In the genomic region with DNA sequence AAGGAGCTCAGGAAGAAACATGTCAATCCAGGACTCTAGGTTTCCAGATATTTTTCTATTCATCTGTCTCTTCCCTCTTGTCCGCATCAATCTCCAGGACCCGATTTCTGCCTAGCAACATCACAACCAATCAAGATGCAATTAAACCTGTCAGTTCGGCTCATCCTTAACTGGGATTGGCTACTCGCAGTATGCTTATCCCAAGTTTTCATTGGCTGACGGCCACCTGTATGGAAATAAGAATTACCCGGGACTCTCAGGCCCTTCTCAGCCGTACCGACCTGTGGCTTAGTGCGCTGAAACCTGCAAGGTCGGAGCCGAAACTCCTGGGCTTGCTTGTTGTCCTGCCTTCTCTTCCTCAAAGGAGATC, we compare ENCODE assay signal across 8 cellular contexts. TPM values are rescaled to one million over a fixed set of nuclear protein-coding genes. Genes with fewer than 3 reads are reported as not detected.
DNase-seq lines count a peak whose midpoint lies in the region; ATAC-seq and TF ChIP-seq lines count a peak whose summit lies in the region.

No MANE protein-coding gene starts in this region.

- H3K4me1 Mint-ChIP-seq in activated T-cell treated with anti-CD3 and anti-CD28 coated beads, Interleukin-2, amount 50 U/mL, for 24 hours (ENCODE audit: low read depth): peaks cover 27% of the 10 kb centered on the region
- H3K4me1 Mint-ChIP-seq in activated T-helper 17 cell treated with anti-CD3 and anti-CD28 coated beads, Interleukin-2, amount 50 U/mL, for 72 hours: peaks cover 16% of the 10 kb centered on the region
- peaks cover 23% of the 10 kb centered on the region for H3K4me1 Mint-ChIP-seq in neural crest cell

- H3K9me3 Mint-ChIP-seq in activated T-cell treated with anti-CD3 and anti-CD28 coated beads, Interleukin-2, amount 50 U/mL, for 24 hours: peaks cover 2% of the 10 kb centered on the region
- no peaks in the 10 kb centered on the region for H3K9me3 Mint-ChIP-seq in activated T-helper 17 cell treated with anti-CD3 and anti-CD28 coated beads, Interleukin-2, amount 50 U/mL, for 72 hours
- peaks cover 2% of the 10 kb centered on the region for H3K9me3 Mint-ChIP-seq in neural crest cell

- H3K36me3 Mint-ChIP-seq in activated T-cell treated with anti-CD3 and anti-CD28 coated beads, Interleukin-2, amount 50 U/mL, for 24 hours (ENCODE audit: low read depth): no peaks in the 10 kb centered on the region
- peaks cover 5% of the 10 kb centered on the region for H3K36me3 Mint-ChIP-seq in activated T-helper 17 cell treated with anti-CD3 and anti-CD28 coated beads, Interleukin-2, amount 50 U/mL, for 72 hours (ENCODE audit: low read depth)
- no peaks in the 10 kb centered on the region for H3K36me3 Mint-ChIP-seq in neural crest cell (ENCODE audit: low read depth)

- no peak for TF ChIP-seq CTCF in neural crest cell (conservative IDR thresholded peaks at IDR 0.05)

- ATAC-seq in activated T-helper 17 cell treated with anti-CD3 and anti-CD28 coated beads, Interleukin-2, amount 50 U/mL, for 72 hours (replicated peaks): peak; percentile 69
- ATAC-seq in GM18517 (IDR thresholded peaks at IDR 0.05; ENCODE audit: unreplicated experiment) (no peak), HG03039 (IDR thresholded peaks at IDR 0.05; ENCODE audit: unreplicated experiment) (no peak)

- H3K4me3 Mint-ChIP-seq in activated T-cell treated with anti-CD3 and anti-CD28 coated beads, Interleukin-2, amount 50 U/mL, for 24 hours: no peak overlapping the region
- H3K4me3 Mint-ChIP-seq in activated T-helper 17 cell treated with anti-CD3 and anti-CD28 coated beads, Interleukin-2, amount 50 U/mL, for 72 hours: peak overlapping the region; percentile 43
- peak overlapping the region; percentile 50 for H3K4me3 Mint-ChIP-seq in neural crest cell

- H3K27me3 Mint-ChIP-seq in activated T-cell treated with anti-CD3 and anti-CD28 coated beads, Interleukin-2, amount 50 U/mL, for 24 hours: peaks cover 92% of the 10 kb centered on the region
- H3K27me3 Mint-ChIP-seq in activated T-helper 17 cell treated with anti-CD3 and anti-CD28 coated beads, Interleukin-2, amount 50 U/mL, for 72 hours: peaks cover 71% of the 10 kb centered on the region
- peaks cover 85% of the 10 kb centered on the region for H3K27me3 Mint-ChIP-seq in neural crest cell (ENCODE audit: low read depth)

- no peak overlapping the region for H3K27ac Mint-ChIP-seq in activated T-cell treated with anti-CD3 and anti-CD28 coated beads, Interleukin-2, amount 50 U/mL, for 24 hours
- no peak overlapping the region for H3K27ac Mint-ChIP-seq in activated T-helper 17 cell treated with anti-CD3 and anti-CD28 coated beads, Interleukin-2, amount 50 U/mL, for 72 hours
- H3K27ac Mint-ChIP-seq in neural crest cell (ENCODE audit: unreplicated experiment): no peak overlapping the region

- peak; percentile 24 to 31 for DNase-seq in activated T-cell treated with anti-CD3 and anti-CD28 coated beads, Interleukin-2, amount 50 U/mL, for 48 hours
- no peak for DNase-seq in activated T-cell treated with anti-CD3 and anti-CD28 coated beads, Interleukin-2, amount 50 U/mL, for 24 hours
- DNase-seq in NCI-H187 treated with DMSO at 0.1 percent for 48 hours (lab: John Stamatoyannopoulos, UW) (peak; percentile 98), germinal center (ENCODE audit: low spot score) (peak; percentile 91), neural crest cell (ENCODE audit: low read depth, low spot score) (peak; percentile 44)

RNA-seq across cellular contexts. Expression of a gene that starts 20.4 kb away (rescaled TPM):
- 100 to 1,000 TPM; 278 to 324 TPM for total RNA-seq in activated T-helper 17 cell treated with anti-CD3 and anti-CD28 coated beads, Interleukin-2, amount 50 U/mL, for 72 hours
- total RNA-seq in neural crest cell: 596 and 603 TPM in 2 replicates

RNA-seq across cellular contexts. Expression of a gene that starts 31.0 kb away (rescaled TPM):
- total RNA-seq in activated T-helper 17 cell treated with anti-CD3 and anti-CD28 coated beads, Interleukin-2, amount 50 U/mL, for 72 hours: 100 to 1,000 TPM in 1 of 2 donors, 10 to 100 TPM in 1; 29.6 to 118 TPM
- 32.0 and 34.0 TPM in 2 replicates for total RNA-seq in neural crest cell

RNA-seq across cellular contexts. Expression of a gene that starts 55.5 kb away (rescaled TPM):
- total RNA-seq in activated T-helper 17 cell treated with anti-CD3 and anti-CD28 coated beads, Interleukin-2, amount 50 U/mL, for 72 hours: not detected
- total RNA-seq in neural crest cell: 0.61 TPM in 1 of 2 replicates, not detected in the other
